25 cellular contexts compared by ENCODE assay signal in the genomic region with DNA sequence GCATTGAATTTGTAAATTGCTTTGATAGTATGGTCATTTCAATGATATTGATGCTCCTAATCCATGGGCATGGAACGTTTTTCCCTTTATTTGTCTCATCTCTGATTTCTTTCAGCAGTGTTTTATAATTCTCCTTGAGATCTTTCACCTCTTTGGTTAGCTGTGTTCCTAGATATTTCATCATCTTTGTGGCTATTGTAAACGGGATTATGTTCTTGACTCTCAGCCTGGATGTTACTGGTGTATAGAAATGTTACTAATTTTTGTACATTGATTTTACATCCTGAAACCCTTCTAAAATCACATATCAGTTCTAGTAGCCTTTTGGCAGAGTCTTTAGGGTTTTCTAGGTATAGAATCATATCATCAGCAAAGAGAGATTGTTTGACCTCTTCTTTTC.
"Had no signal": no experiment of that assay in that cellular context is flagged by ENCODE, and none has a peak within 500 bp of the region (broad histone marks: within the 10 kb centered on the region; RNA-seq: fewer than 3 reads in every experiment).

No MANE protein-coding gene starts in this region.

- H3K27ac Mint-ChIP-seq: activated CD4-positive, alpha-beta T cell treated with anti-CD3 and anti-CD28 coated beads for 36 hours; activated T-helper 1 cell treated with anti-CD3 and anti-CD28 coated beads, Interleukin-12 subunit alpha, Interleukin-12 subunit beta, Interleukin-2, Interleukin-4 antibody, amounts not matched to agents 30 ng/mL and 10 ng/mL and 1 ng/mL, durations not matched to agents 14 hours and 24 hours and 36 hours; endodermal cell; progenitor cell of endocrine pancreas had no signal

- ATAC-seq: activated CD4-positive, alpha-beta T cell treated with anti-CD3 and anti-CD28 coated beads for 36 hours; esophagus mucosa; heart right ventricle; mucosa of descending colon; sciatic nerve; upper lobe of right lung had no signal

- H3K4me3 Mint-ChIP-seq: activated CD4-positive, alpha-beta T cell treated with anti-CD3 and anti-CD28 coated beads for 36 hours; activated T-helper 1 cell treated with anti-CD3 and anti-CD28 coated beads, Interleukin-12 subunit alpha, Interleukin-12 subunit beta, Interleukin-2, Interleukin-4 antibody, amounts not matched to agents 30 ng/mL and 10 ng/mL and 1 ng/mL, durations not matched to agents 14 hours and 24 hours and 36 hours; endodermal cell had no signal

- H3K27me3 Mint-ChIP-seq: activated CD4-positive, alpha-beta T cell treated with anti-CD3 and anti-CD28 coated beads for 36 hours; progenitor cell of endocrine pancreas had no signal

- FAIRE-seq: islet of Langerhans, small intestine had no signal

- H3K9me3 Mint-ChIP-seq: endodermal cell had no signal

- DNase-seq: activated CD4-positive, alpha-beta T cell treated with anti-CD3 and anti-CD28 coated beads for 36 hours; activated CD4-positive, alpha-beta T cell treated with anti-CD3 and anti-CD28 coated beads, Interleukin-2, amount 50 U/mL, for 4 hours; activated CD4-positive, CD25-positive, alpha-beta regulatory T cell; activated gamma-delta T cell; activated naive CD4-positive, alpha-beta T cell treated with anti-CD3 and anti-CD28 coated beads, Interleukin-2, amount 50 U/mL, for 16 hours; activated T-cell treated with anti-CD3 and anti-CD28 coated beads for 4 hours; amniotic stem cell; caudate nucleus; endodermal cell; foreskin melanocyte; heart right ventricle; left ventricle myocardium inferior; mucosa of descending colon; ovary; small intestine; stimulated activated CD4-positive, alpha-beta T cell treated with anti-CD3 and anti-CD28 coated beads, Interleukin-1b, Interleukin-23, amount 100 ng/mL, for 48 hours; stimulated activated naive CD4-positive, alpha-beta T cell; T-helper 1 cell; tibial artery; upper lobe of right lung had no signal
